ENCODE assay signal across 17 cellular contexts in the genomic region with DNA sequence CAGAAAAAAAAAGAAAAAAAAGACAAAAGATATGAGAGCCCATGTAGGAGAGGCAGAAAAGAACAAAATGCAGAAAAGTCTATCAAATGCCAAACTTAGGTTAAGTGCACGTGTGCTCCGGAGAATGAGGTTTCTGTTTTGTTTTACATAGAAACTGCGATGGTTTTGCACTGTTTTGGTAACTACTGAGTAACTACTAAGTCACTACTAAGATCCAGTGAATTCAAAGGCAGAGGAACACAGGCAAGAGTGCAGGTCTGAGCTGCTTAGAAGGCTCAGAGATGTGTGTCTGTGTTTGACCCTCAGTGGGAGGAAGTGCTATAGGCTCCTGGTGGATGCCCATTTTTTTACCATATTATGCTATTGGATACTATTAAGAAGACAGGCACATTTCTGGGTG.
DNase-seq lines count a peak whose midpoint lies in the region; ATAC-seq and TF ChIP-seq lines count a peak whose summit lies in the region.
"Had no signal": no experiment of that assay in that cellular context is flagged by ENCODE, and none has a peak within 500 bp of the region (broad histone marks: within the 10 kb centered on the region; RNA-seq: fewer than 3 reads in every experiment).

No MANE protein-coding gene starts in this region.

- no peak overlapping the region for H3K4me3 ChIP-seq in RWPE2 (ENCODE audit: severe bottlenecking)
- no peak overlapping the region for H3K4me3 ChIP-seq in fibroblast of pulmonary artery (replicated peaks; ENCODE audit: low read depth, low read length)
- H3K4me3 ChIP-seq: colonic mucosa, lung, prostate gland, testis had no signal

- no peak for DNase-seq in RWPE2 (ENCODE audit: low spot score)
- peak; percentile 16 for DNase-seq in fibroblast of pulmonary artery (ENCODE audit: low read depth)
- no peak for DNase-seq in sciatic nerve (ENCODE audit: low spot score)
- no peak for DNase-seq in superior temporal gyrus (ENCODE audit: extremely low spot score)
- no peak for DNase-seq in NCI-H146 (lab: John Stamatoyannopoulos, UW)
- DNase-seq in H4 (ENCODE audit: low spot score), result no peak
- DNase-seq: activated CD8-positive, alpha-beta T cell treated with anti-CD3 and anti-CD28 coated beads for 36 hours; activated naive CD4-positive, alpha-beta T cell treated with anti-CD3 and anti-CD28 coated beads, Interleukin-2, amount 10 ng/mL, durations not matched to agents 7 days and 5 days; CD8-positive, alpha-beta memory T cell; T-helper 17 cell; testis had no signal

- ATAC-seq in GM21526 (IDR thresholded peaks at IDR 0.05; ENCODE audit: low FRiP score, unreplicated experiment) (peak; percentile 55), RWPE2 (ENCODE audit: low read depth) (peak; percentile 43; the same call in 1 of the 3 replicates), sciatic nerve (peak; percentile 63), GM21737 (IDR thresholded peaks at IDR 0.05; ENCODE audit: unreplicated experiment) (no peak)
- ATAC-seq: activated CD8-positive, alpha-beta T cell treated with anti-CD3 and anti-CD28 coated beads for 36 hours; HCT116; T-helper 17 cell had no signal

- no peak overlapping the region for H3K27ac ChIP-seq in RWPE2 (ENCODE audit: poor library complexity, severe bottlenecking)
- H3K27ac ChIP-seq: colonic mucosa, prostate gland, testis had no signal

- TF ChIP-seq CTCF in RWPE2 (IDR thresholded peaks at IDR 0.05; ENCODE audit: poor library complexity, severe bottlenecking), result no peak
- no peak for TF ChIP-seq CTCF in fibroblast of pulmonary artery (IDR thresholded peaks at IDR 0.05; ENCODE audit: low read length, missing control alignments)

- peaks cover 5% of the 10 kb centered on the region for H3K4me1 ChIP-seq in RWPE2 (ENCODE audit: insufficient read depth, poor library complexity, severe bottlenecking)
- H3K4me1 ChIP-seq: colonic mucosa, prostate gland, testis had no signal

- intact Hi-C loops in sciatic nerve (cut with DNase I), result no loop called here

- H3K27me3 ChIP-seq in RWPE2 (ENCODE audit: insufficient read depth, poor library complexity, severe bottlenecking), result no peaks in the 10 kb centered on the region
- H3K27me3 ChIP-seq: colonic mucosa, testis had no signal

- H3K36me3 ChIP-seq in RWPE2 (ENCODE audit: low read depth), result no peaks in the 10 kb centered on the region
- H3K36me3 ChIP-seq: colonic mucosa, prostate gland had no signal

- no peaks in the 10 kb centered on the region for H3K9me3 ChIP-seq in RWPE2 (ENCODE audit: severe bottlenecking)
- H3K9me3 ChIP-seq: colonic mucosa, prostate gland, testis had no signal
